Comparison of ENCODE assay signal across 34 cellular contexts in genomic region chr1:2975466-2976179, GRCh38. TPM values are rescaled to one million over a fixed set of nuclear protein-coding genes. Genes with fewer than 3 reads are reported as not detected.
DNase-seq lines count a peak whose midpoint lies in the region; ATAC-seq and TF ChIP-seq lines count a peak whose summit lies in the region.
"Had no signal": no experiment of that assay in that cellular context is flagged by ENCODE, and none has a peak within 500 bp of the region (broad histone marks: within the 10 kb centered on the region; RNA-seq: fewer than 3 reads in every experiment).

No MANE protein-coding gene starts in this region.

- H3K36me3 Mint-ChIP-seq in neural progenitor cell, result no peaks in the 10 kb centered on the region
- H3K36me3 Mint-ChIP-seq: CD4-positive, alpha-beta memory T cell; stimulated activated naive B cell treated with anti-CD40 and anti-IgM and Interleukin-4, amounts not matched to agents 10 μg/mL and 1 μg/mL and 100 μg/mL, for 72 hours had no signal

- no peaks in the 10 kb centered on the region for H3K9me3 Mint-ChIP-seq in neural progenitor cell
- H3K9me3 Mint-ChIP-seq: activated naive CD4-positive, alpha-beta T cell treated with anti-CD3 and anti-CD28 coated beads for 36 hours; activated T-cell treated with anti-CD3 and anti-CD28 coated beads, Interleukin-2, amount 50 U/mL, for 72 hours; CD4-positive, alpha-beta memory T cell; effector memory CD8-positive, alpha-beta T cell; stimulated activated naive B cell treated with anti-CD40 and anti-IgM and Interleukin-4, amounts not matched to agents 10 μg/mL and 1 μg/mL and 100 μg/mL, for 72 hours had no signal

- H2AFZ ChIP-seq in neural progenitor cell (replicated peaks), result no peak overlapping the region

- peak overlapping the region; percentile 67 to 78 for H3K27ac ChIP-seq in ascending aorta
- no peak overlapping the region for H3K27ac ChIP-seq in neural progenitor cell
- peak overlapping the region; percentile 66 to 70 for H3K27ac ChIP-seq in thoracic aorta
- H3K27ac ChIP-seq: breast epithelium, foreskin keratinocyte, heart left ventricle, right lobe of liver, RWPE1, thyroid gland had no signal

- TF ChIP-seq CTCF in ascending aorta (IDR thresholded peaks at IDR 0.05) (no peak), neural progenitor cell (IDR thresholded peaks at IDR 0.05) (no peak), thoracic aorta (IDR thresholded peaks at IDR 0.05) (no peak)

- DNase-seq in activated CD8-positive, alpha-beta memory T cell treated with anti-CD3 and anti-CD28 coated beads, Interleukin-2, amount 50 U/mL, for 48 hours, result peak; percentile 43
- DNase-seq in activated CD8-positive, alpha-beta memory T cell treated with anti-CD3 and anti-CD28 coated beads, Interleukin-2, amount 50 U/mL, for 4 hours, result no peak
- DNase-seq in ascending aorta (ENCODE audit: low spot score in 2 of 2) (peak in 1 of 2 donors; percentile 62), neural progenitor cell (ENCODE audit: low spot score) (no peak), thoracic aorta (ENCODE audit: low spot score) (no peak), DMS 273 (lab: John Stamatoyannopoulos, UW; ENCODE audit: unreplicated experiment) (no peak), hepatic stellate cell (ENCODE audit: low spot score) (no peak), NCI-H446 treated with DMSO at 0.1 percent for 48 hours (lab: John Stamatoyannopoulos, UW) (no peak)
- DNase-seq: activated CD4-positive, alpha-beta T cell treated with anti-CD3 and anti-CD28 coated beads for 36 hours; activated naive CD4-positive, alpha-beta T cell treated with anti-CD3 and anti-CD28 coated beads for 36 hours; activated T-cell treated with anti-CD3 and anti-CD28 coated beads, Interleukin-2, amount 50 U/mL, for 72 hours; AML-193; amniotic stem cell; CD4-positive, alpha-beta memory T cell; DMS153; effector memory CD8-positive, alpha-beta T cell; foreskin keratinocyte; GDM1; mammary epithelial cell; NCI-H1105 treated with DMSO at 0.1 percent for 48 hours; NCI-H2029 treated with DMSO at 0.1 percent for 48 hours; NCI-H774; nephron progenitor cell; right lobe of liver; stimulated activated naive B cell treated with anti-CD40 and anti-IgM and Interleukin-4, amounts not matched to agents 10 μg/mL and 1 μg/mL and 100 μg/mL, for 72 hours; thyroid gland had no signal

- ATAC-seq in thoracic aorta (ENCODE audit: insufficient number of reproducible peaks, low FRiP score, low read depth), result no peak
- ATAC-seq: activated CD4-positive, alpha-beta T cell treated with anti-CD3 and anti-CD28 coated beads for 36 hours; activated T-cell treated with anti-CD3 and anti-CD28 coated beads, Interleukin-2, amount 50 U/mL, for 72 hours; effector memory CD8-positive, alpha-beta T cell; foreskin keratinocyte; heart left ventricle; K562; SK-N-SH treated with all-trans-retinoic acid at 6 μM for 48 hours; stimulated activated naive B cell treated with anti-CD40 and anti-IgM and Interleukin-4, amounts not matched to agents 10 μg/mL and 1 μg/mL and 100 μg/mL, for 72 hours had no signal

- H3K4me3 ChIP-seq in ascending aorta (no peak overlapping the region), neural progenitor cell (no peak overlapping the region), thoracic aorta (no peak overlapping the region)
- H3K4me3 ChIP-seq: breast epithelium, heart left ventricle, K562, right lobe of liver, thyroid gland had no signal

- H3K27me3 ChIP-seq in ascending aorta (no peaks in the 10 kb centered on the region), neural progenitor cell (no peaks in the 10 kb centered on the region), thoracic aorta (replicated peaks; ENCODE audit: insufficient read depth) (no peaks in the 10 kb centered on the region)
- H3K27me3 ChIP-seq: foreskin keratinocyte, right lobe of liver, thyroid gland had no signal

- peaks cover 4% of the 10 kb centered on the region for H3K27me3 Mint-ChIP-seq in neural progenitor cell (ENCODE audit: insufficient read depth, low read depth)
- H3K27me3 Mint-ChIP-seq: activated CD4-positive, alpha-beta T cell treated with anti-CD3 and anti-CD28 coated beads for 36 hours; CD4-positive, alpha-beta memory T cell had no signal

- H3K4me3 Mint-ChIP-seq in neural progenitor cell, result no peak overlapping the region
- H3K4me3 Mint-ChIP-seq: activated CD4-positive, alpha-beta T cell treated with anti-CD3 and anti-CD28 coated beads for 36 hours; activated naive CD4-positive, alpha-beta T cell treated with anti-CD3 and anti-CD28 coated beads for 36 hours; activated T-cell treated with anti-CD3 and anti-CD28 coated beads, Interleukin-2, amount 50 U/mL, for 72 hours; CD4-positive, alpha-beta memory T cell; effector memory CD8-positive, alpha-beta T cell; nephron progenitor cell; stimulated activated naive B cell treated with anti-CD40 and anti-IgM and Interleukin-4, amounts not matched to agents 10 μg/mL and 1 μg/mL and 100 μg/mL, for 72 hours had no signal

- intact Hi-C loops in ascending aorta (cut with DNase I), result no loop called here

- H3K36me3 ChIP-seq in ascending aorta (no peaks in the 10 kb centered on the region), neural progenitor cell (no peaks in the 10 kb centered on the region), thoracic aorta (no peaks in the 10 kb centered on the region)
- H3K36me3 ChIP-seq: breast epithelium, heart left ventricle, right lobe of liver, thyroid gland had no signal

- H4K20me1 ChIP-seq in neural progenitor cell (ENCODE audit: low read depth), result no peaks in the 10 kb centered on the region

- no peaks in the 10 kb centered on the region for H3F3A ChIP-seq in neural progenitor cell (ENCODE audit: low read depth)

- no peaks in the 10 kb centered on the region for H3K9me3 ChIP-seq in ascending aorta
- no peaks in the 10 kb centered on the region for H3K9me3 ChIP-seq in neural progenitor cell (ENCODE audit: low read depth)
- no peaks in the 10 kb centered on the region for H3K9me3 ChIP-seq in thoracic aorta
- H3K9me3 ChIP-seq: breast epithelium, heart left ventricle, right lobe of liver, thyroid gland had no signal

- H3K4me1 ChIP-seq in ascending aorta (peaks cover 17 to 42% of the 10 kb centered on the region in 2 donors), neural progenitor cell (no peaks in the 10 kb centered on the region), thoracic aorta (ENCODE audit: control insufficient read depth in 1 of 2, low read depth in 2 of 2) (peaks cover 22 to 64% of the 10 kb centered on the region in 2 donors)
- H3K4me1 ChIP-seq: breast epithelium, foreskin keratinocyte, right lobe of liver, thyroid gland had no signal

- no peak overlapping the region for H3K4me2 ChIP-seq in neural progenitor cell

- H3K79me2 ChIP-seq in neural progenitor cell (ENCODE audit: low read depth), result no peaks in the 10 kb centered on the region

- peak overlapping the region; percentile 50 for H3K27ac Mint-ChIP-seq in neural progenitor cell
- H3K27ac Mint-ChIP-seq: activated CD4-positive, alpha-beta T cell treated with anti-CD3 and anti-CD28 coated beads for 36 hours; activated naive CD4-positive, alpha-beta T cell treated with anti-CD3 and anti-CD28 coated beads for 36 hours; activated T-cell treated with anti-CD3 and anti-CD28 coated beads, Interleukin-2, amount 50 U/mL, for 72 hours; CD4-positive, alpha-beta memory T cell; effector memory CD8-positive, alpha-beta T cell; nephron progenitor cell; stimulated activated naive B cell treated with anti-CD40 and anti-IgM and Interleukin-4, amounts not matched to agents 10 μg/mL and 1 μg/mL and 100 μg/mL, for 72 hours had no signal

- H3K4me1 Mint-ChIP-seq in neural progenitor cell, result no peaks in the 10 kb centered on the region
- H3K4me1 Mint-ChIP-seq: activated CD4-positive, alpha-beta T cell treated with anti-CD3 and anti-CD28 coated beads for 36 hours; nephron progenitor cell had no signal

- no peak overlapping the region for H3K9ac ChIP-seq in neural progenitor cell

RNA-seq across cellular contexts. Expression of gene ACTRT2, which starts 45.6 kb away (rescaled TPM):
- total RNA-seq in ascending aorta (not detected), neural progenitor cell (ENCODE audit: low replicate concordance) (not detected in 2 replicates), thoracic aorta (not detected)
- total RNA-seq: activated CD4-positive, alpha-beta T cell treated with anti-CD3 and anti-CD28 coated beads for 36 hours; activated CD8-positive, alpha-beta memory T cell treated with anti-CD3 and anti-CD28 coated beads for 36 hours; activated naive CD4-positive, alpha-beta T cell treated with anti-CD3 and anti-CD28 coated beads for 36 hours; activated T-cell treated with anti-CD3 and anti-CD28 coated beads, Interleukin-2, amount 50 U/mL, for 72 hours; breast epithelium; CD4-positive, alpha-beta memory T cell; foreskin keratinocyte; heart left ventricle; K562; M059J; mammary epithelial cell; right lobe of liver; T-helper 2 cell treated with Interferon-gamma antibody and Interleukin-4, amounts not matched to agents 100 ng/mL and 5 ng/mL, for 36 hours had no signal
